8 cellular contexts compared by ENCODE assay signal in genomic region chr17:45149669-45150603, GRCh38. TPM values are rescaled to one million over a fixed set of nuclear protein-coding genes. Genes with fewer than 3 reads are reported as not detected.
DNase-seq lines count a peak whose midpoint lies in the region; ATAC-seq and TF ChIP-seq lines count a peak whose summit lies in the region.

No MANE protein-coding gene starts in this region.

- peak overlapping the region; percentile 57 for H4K91ac ChIP-seq in IMR-90 (ENCODE audit: insufficient read depth, low read depth, low read length)

- peak overlapping the region; percentile 99 for H3K4me3 Mint-ChIP-seq in T-helper 2 cell treated with Interferon-gamma antibody and Interleukin-4, amounts not matched to agents 5 μg/mL and 100 μg/mL, for 36 hours

- TF ChIP-seq POLR2A in IMR-90 (IDR thresholded peaks at IDR 0.05; ENCODE audit: low read depth, low read length), result no peak

- H3K36me3 ChIP-seq in IMR-90 (ENCODE audit: control insufficient read depth, insufficient read depth, low read length), result 0 out of 2 replicates have a peak, but pooled peaks cover 2% of the 10 kb centered on the region

- TF ChIP-seq RAD21 in IMR-90 (IDR thresholded peaks at IDR 0.05; ENCODE audit: low read length), result no peak

- H3K4ac ChIP-seq in IMR-90 (ENCODE audit: low read depth, low read length), result peak overlapping the region; percentile 93

- in situ Hi-C loops in IMR-90 (cut with MboI; ENCODE audit: low sequenced_read_pairs), result no loop called here

- H3K9ac ChIP-seq in IMR-90 (ENCODE audit: low read depth, low read length), result peak overlapping the region; percentile 94

- H2AK9ac ChIP-seq in IMR-90 (replicated peaks; ENCODE audit: low read depth, low read length, poor library complexity), result peak overlapping the region; percentile 97

- peak overlapping the region; percentile 50 for H4K5ac ChIP-seq in IMR-90 (ENCODE audit: low read depth, low read length)

- H3K27ac ChIP-seq in IMR-90 (ENCODE audit: insufficient read depth, low read length), result peak overlapping the region; percentile 94

- peak overlapping the region; percentile 56 for H3K4me3 ChIP-seq in IMR-90 (ENCODE audit: insufficient read depth, low read depth, low read length)

- TF ChIP-seq CTCF in IMR-90 (conservative IDR thresholded peaks at IDR 0.05; ENCODE audit: low read depth, low read length), result no peak

- H4K8ac ChIP-seq in IMR-90 (ENCODE audit: low read depth in 2 of 2, low read length in 2 of 2), result peak overlapping the region; percentile 36 to 64

- peak overlapping the region; percentile 16; the same call in 1 of the 3 replicates for H2BK15ac ChIP-seq in IMR-90 (ENCODE audit: low read depth, low read length)

- CTCF ChIA-PET in IMR-90 (lab: Yijun Ruan, JAX), result interaction anchor here (0.6 to 4.7 kb wide), 14 partner anchors 8 to 1284 kb away, joined by 3 to 60 read pairs (median 4); partner anchors contain the start of genes ACBD4, HEXIM2 and PLCD3

- H4K20me1 ChIP-seq in IMR-90 (ENCODE audit: insufficient read depth, low read length), result peaks cover 37% of the 10 kb centered on the region

- H3K14ac ChIP-seq in IMR-90 (replicated peaks; ENCODE audit: low read depth, low read length), result peak overlapping the region; percentile 85

- peaks cover 18% of the 10 kb centered on the region for H3K4me1 Mint-ChIP-seq in T-helper 2 cell treated with Interferon-gamma antibody and Interleukin-4, amounts not matched to agents 5 μg/mL and 100 μg/mL, for 36 hours (ENCODE audit: low read depth)

- peaks cover 12% of the 10 kb centered on the region for H3K9me1 ChIP-seq in IMR-90 (ENCODE audit: insufficient read depth, low read length)

- 0% methylated on average over 33 of the region's 56 CpGs; no CpG with 5 or more reads in 1 of the 2 experiments for WGBS in IMR-90 (ENCODE audit: extremely low coverage in 2 of 2, insufficient read length in 1 of 2), 2 experiments

- no peaks in the 10 kb centered on the region for H3K9me3 ChIP-seq in IMR-90 (ENCODE audit: control insufficient read depth, insufficient read depth, low read length)

- dilution Hi-C loops in IMR-90 (cut with HindIII; ENCODE audit: low sequenced_read_pairs, unreplicated experiment), result no loop called here

- POLR2A ChIA-PET in IMR-90 (lab: Charles Lee; ENCODE audit: unreplicated experiment), result interaction anchor here (0.5 to 4.9 kb wide), 6 partner anchors 9 to 48 kb away, joined by 4 to 53 read pairs (median 12); partner anchors contain the start of genes ACBD4 and HEXIM2

- BruUV-seq in IMR-90 (replicated peaks; lab: Mats Ljungman, UMichigan), result no TSS peak

- intact Hi-C loops in IMR-90 (cut with micrococcal nuclease), result loop anchor here (1.0 kb wide), 2 partner anchors 11 to 47 kb away; partner anchors contain the start of gene HEXIM2

- peaks cover 23% of the 10 kb centered on the region for H3K36me3 Mint-ChIP-seq in T-helper 2 cell treated with Interferon-gamma antibody and Interleukin-4, amounts not matched to agents 5 μg/mL and 100 μg/mL, for 36 hours (ENCODE audit: low read depth)

- H3K9me3 Mint-ChIP-seq in T-helper 2 cell treated with Interferon-gamma antibody and Interleukin-4, amounts not matched to agents 5 μg/mL and 100 μg/mL, for 36 hours, result no peaks in the 10 kb centered on the region

- H3K23ac ChIP-seq in IMR-90 (ENCODE audit: low read depth, low read length), result peak overlapping the region; percentile 89

- H2AFZ ChIP-seq in IMR-90 (replicated peaks; ENCODE audit: low read length, poor library complexity), result peak overlapping the region; percentile 79

- DNase-seq in DMS 273 treated with DMSO at 0.1 percent for 48 hours (lab: John Stamatoyannopoulos, UW) (peak; percentile 42), IMR-90 (peak; percentile 51), cerebellum (ENCODE audit: low spot score) (peak; percentile 44), kidney tubule cell (ENCODE audit: low spot score) (peak; percentile 72)
- peak; percentile 50 for DNase-seq in T-helper 2 cell treated with Interferon-gamma antibody and Interleukin-4, amounts not matched to agents 5 μg/mL and 100 μg/mL, for 36 hours (ENCODE audit: low spot score)
- peak in 2 of 3 donors; percentile 25 to 50 for DNase-seq in stimulated activated CD4-positive, alpha-beta T cell treated with anti-CD3 and anti-CD28 coated beads, Interleukin-12 subunit alpha, Interleukin-12 subunit beta, amount 100 ng/mL, for 48 hours (ENCODE audit: low read depth in 2 of 3, low spot score in 1 of 3)

- H3K27ac Mint-ChIP-seq in T-helper 2 cell treated with Interferon-gamma antibody and Interleukin-4, amounts not matched to agents 5 μg/mL and 100 μg/mL, for 36 hours, result peak overlapping the region; percentile 100

- ATAC-seq in IMR-90 (ENCODE audit: low read depth) (0 out of 2 replicates have a peak, but pooled peaks have one; percentile 1), HG03108 (IDR thresholded peaks at IDR 0.05; ENCODE audit: unreplicated experiment) (no peak), GM18520 (IDR thresholded peaks at IDR 0.05; ENCODE audit: unreplicated experiment) (no peak)

- peaks cover 3% of the 10 kb centered on the region for H3K27me3 Mint-ChIP-seq in T-helper 2 cell treated with Interferon-gamma antibody and Interleukin-4, amounts not matched to agents 5 μg/mL and 100 μg/mL, for 36 hours (ENCODE audit: low read depth)

- peak overlapping the region; percentile 72 for H3K56ac ChIP-seq in IMR-90 (ENCODE audit: extremely low read depth, insufficient read depth, low read length)

- peaks cover 9% of the 10 kb centered on the region; the same call in 1 of the 2 replicates for H3K4me1 ChIP-seq in IMR-90 (ENCODE audit: control insufficient read depth, insufficient read depth, low read length)

- H3K4me2 ChIP-seq in IMR-90 (ENCODE audit: low read depth, low read length), result peak overlapping the region; percentile 78

- H2BK20ac ChIP-seq in IMR-90 (ENCODE audit: low read depth, low read length), result no peak overlapping the region

- peak overlapping the region; percentile 88 for H2BK5ac ChIP-seq in IMR-90 (ENCODE audit: low read depth, low read length, poor library complexity, severe bottlenecking)

- H2AK5ac ChIP-seq in IMR-90 (ENCODE audit: low read depth, low read length), result peak overlapping the region; percentile 92

- peak overlapping the region; percentile 85 for H3K18ac ChIP-seq in IMR-90 (ENCODE audit: low read depth, low read length)

- peaks cover 7 to 44% of the 10 kb centered on the region in 2 experiments; a peak in 2 of 4 replicates for H3K79me1 ChIP-seq in IMR-90 (ENCODE audit: low read depth in 1 of 2, low read length in 2 of 2)

- peak overlapping the region; percentile 19; the same call in 1 of the 2 replicates for H2BK120ac ChIP-seq in IMR-90 (ENCODE audit: low read depth, low read length)

- H3K27me3 ChIP-seq in IMR-90 (ENCODE audit: control insufficient read depth, insufficient read depth, low read length), result no peaks in the 10 kb centered on the region

TF ChIP-seq in IMR-90, 13 proteins besides CTCF, POLR2A, EP300 and RAD21:
- TF ChIP-seq MAFK (IDR thresholded peaks at IDR 0.05; ENCODE audit: low read depth, low read length) (no peak), MAZ (IDR thresholded peaks at IDR 0.05; ENCODE audit: borderline replicate concordance, low read depth, low read length) (no peak), MXI1 (IDR thresholded peaks at IDR 0.05; ENCODE audit: borderline replicate concordance, low read depth, low read length) (no peak; the same call in 1 of the 2 replicates), BHLHE40 (IDR thresholded peaks at IDR 0.05; ENCODE audit: low read depth, low read length) (no peak), NFE2L2 (IDR thresholded peaks at IDR 0.05; ENCODE audit: low read depth, low read length) (no peak), CHD1 (IDR thresholded peaks at IDR 0.05; ENCODE audit: low read depth, low read length) (no peak)

RNA-seq across cellular contexts. Expression of gene HEXIM1, which starts 1.7 kb away (rescaled TPM):
- total RNA-seq in IMR-90 (2012; rRNA removed) (5.9 and 8.6 TPM in 2 replicates), cerebellum (5.4 TPM)
- polyA plus RNA-seq in IMR-90 (2012; rRNA removed), result 14.5 TPM in 2 replicates
- 13.5 and 13.8 TPM in 2 replicates for polyA plus RNA-seq in IMR-90 (2012; cell fraction: cytosol; rRNA removed)
- 8.5 and 12.5 TPM in 2 replicates for polyA plus RNA-seq in IMR-90 (2012; cell fraction: nucleus; rRNA removed; ENCODE audit: low replicate concordance)

RNA-seq across cellular contexts. Expression of gene HEXIM2, which starts 11.7 kb away (rescaled TPM):
- total RNA-seq in IMR-90 (2012; rRNA removed), result 5.6 and 6.1 TPM in 2 replicates
- 4.5 TPM in 2 replicates for polyA plus RNA-seq in IMR-90 (2012; rRNA removed)
- 5.2 and 10.6 TPM in 2 replicates for polyA plus RNA-seq in IMR-90 (2012; cell fraction: cytosol; rRNA removed)
- 2.9 and 6.9 TPM in 2 replicates for polyA plus RNA-seq in IMR-90 (2012; cell fraction: nucleus; rRNA removed; ENCODE audit: low replicate concordance)
- 4.7 TPM for total RNA-seq in cerebellum

RNA-seq across cellular contexts. Expression of gene ACBD4, which starts 14.4 kb away (rescaled TPM):
- 1.7 and 2.3 TPM in 2 replicates for total RNA-seq in IMR-90 (2012; rRNA removed)
- polyA plus RNA-seq in IMR-90 (2012; rRNA removed), result 5.7 and 6.1 TPM in 2 replicates
- 4.5 and 5.5 TPM in 2 replicates for polyA plus RNA-seq in IMR-90 (2012; cell fraction: cytosol; rRNA removed)
- 29.9 and 39.6 TPM in 2 replicates for polyA plus RNA-seq in IMR-90 (2012; cell fraction: nucleus; rRNA removed; ENCODE audit: low replicate concordance)
- total RNA-seq in cerebellum, result 1.9 TPM

RNA-seq across cellular contexts. Expression of gene PLCD3, which starts 17.6 kb away (rescaled TPM):
- total RNA-seq in IMR-90 (2012; rRNA removed), result 5.3 and 5.6 TPM in 2 replicates
- 36.6 and 39.0 TPM in 2 replicates for polyA plus RNA-seq in IMR-90 (2012; rRNA removed)
- 14.8 and 45.8 TPM in 2 replicates for polyA plus RNA-seq in IMR-90 (2012; cell fraction: cytosol; rRNA removed)
- 35.9 and 73.0 TPM in 2 replicates for polyA plus RNA-seq in IMR-90 (2012; cell fraction: nucleus; rRNA removed; ENCODE audit: low replicate concordance)
- 9.5 TPM for total RNA-seq in cerebellum
